In genomic region chr2:48148841-48149240, GRCh38 we compare ENCODE assay signal across 1 cellular context.
TF ChIP-seq lines count a peak whose summit lies in the region.

No MANE protein-coding gene starts in this region.

TF ChIP-seq in K562, 482 proteins besides CTCF, POLR2A, EP300 and RAD21 (continued from another document and continues in another):
- TF ChIP-seq CREM (IDR thresholded peaks at IDR 0.05; ENCODE audit: low read depth) (0 out of 2 replicates have a peak, but pooled peaks have one; percentile 24), FOXP1 (CRISPR knock-in tag; IDR thresholded peaks at IDR 0.05) (no peak), PCBP2 (IDR thresholded peaks at IDR 0.05; ENCODE audit: low read depth, low read length, poor library complexity, severe bottlenecking) (no peak), ESRRA (IDR thresholded peaks at IDR 0.05; ENCODE audit: borderline replicate concordance, low read depth) (no peak), CBFA2T2 (conservative IDR thresholded peaks at IDR 0.05) (peak; percentile 80), KDM1A (IDR thresholded peaks at IDR 0.05) (peak in 1 of 2 experiments; percentile 38; a peak in 1 of 4 replicates), ZFP91 (CRISPR knock-in tag; IDR thresholded peaks at IDR 0.05) (no peak), BDP1 (IDR thresholded peaks at IDR 0.05; ENCODE audit: insufficient read depth, insufficient read length) (no peak), POLR2AphosphoS2 (IDR thresholded peaks at IDR 0.05; ENCODE audit: low read length) (no peak), THRB (CRISPR knock-in tag; conservative IDR thresholded peaks at IDR 0.05) (no peak), SMAD2 (IDR thresholded peaks at IDR 0.05; ENCODE audit: low read depth, low read length) (no peak), TRIM28 (IDR thresholded peaks at IDR 0.05) (no peak), NCOR1 (IDR thresholded peaks at IDR 0.05) (peak; percentile 70), ZNF232 (CRISPR knock-in tag; IDR thresholded peaks at IDR 0.05) (no peak), CSDE1 (IDR thresholded peaks at IDR 0.05) (no peak), NFE2 (IDR thresholded peaks at IDR 0.05; ENCODE audit: low read depth) (no peak), CREB5 (CRISPR knock-in tag; IDR thresholded peaks at IDR 0.05) (no peak), ZNF311 (CRISPR knock-in tag; IDR thresholded peaks at IDR 0.05) (no peak), TFE3 (CRISPR knock-in tag; IDR thresholded peaks at IDR 0.05) (no peak), MEIS2 (IDR thresholded peaks at IDR 0.05; ENCODE audit: partially characterized antibody) (peak; percentile 16), ZBTB17 (CRISPR knock-in tag; IDR thresholded peaks at IDR 0.05) (no peak), ZFP30 (CRISPR knock-in tag; IDR thresholded peaks at IDR 0.05; ENCODE audit: borderline replicate concordance) (no peak), GATAD2B (IDR thresholded peaks at IDR 0.05; ENCODE audit: borderline replicate concordance) (no peak), TCF7 (IDR thresholded peaks at IDR 0.05; ENCODE audit: borderline replicate concordance) (no peak), NRF1 (conservative IDR thresholded peaks at IDR 0.05 in 1 of 2, IDR thresholded peaks at IDR 0.05 in 1 of 2) (no peak), CHAMP1 (IDR thresholded peaks at IDR 0.05) (no peak; the same call in 1 of the 2 replicates), BCLAF1 (IDR thresholded peaks at IDR 0.05; ENCODE audit: borderline replicate concordance in 1 of 2, control insufficient read depth in 1 of 2, low read depth in 2 of 2, low read length in 1 of 2) (no peak), NR2F6 (CRISPR knock-in tag; IDR thresholded peaks at IDR 0.05) (no peak), ZSCAN29 (IDR thresholded peaks at IDR 0.05) (no peak), SMC3 (conservative IDR thresholded peaks at IDR 0.05; ENCODE audit: insufficient read depth, low read depth, low read length) (no peak), ARID3B (CRISPR knock-in tag; IDR thresholded peaks at IDR 0.05; ENCODE audit: borderline replicate concordance) (no peak), HDAC3 (IDR thresholded peaks at IDR 0.05; ENCODE audit: borderline replicate concordance, partially characterized antibody) (no peak), FOXO4 (CRISPR knock-in tag; IDR thresholded peaks at IDR 0.05) (no peak), LEF1 (IDR thresholded peaks at IDR 0.05) (no peak), NELFE (IDR thresholded peaks at IDR 0.05; ENCODE audit: insufficient read depth, insufficient read length) (no peak), BCOR (IDR thresholded peaks at IDR 0.05) (no peak), NFE2L1 (tag; IDR thresholded peaks at IDR 0.05; ENCODE audit: borderline replicate concordance, low read depth) (no peak), RCOR1 (IDR thresholded peaks at IDR 0.05; ENCODE audit: borderline replicate concordance in 1 of 2, low read depth in 2 of 2, low read length in 2 of 2) (peak in 1 of 2 experiments; percentile 91; a peak in 2 of 4 replicates), E2F8 (IDR thresholded peaks at IDR 0.05; ENCODE audit: low read depth, partially characterized antibody) (no peak), RFX5 (IDR thresholded peaks at IDR 0.05; ENCODE audit: low read depth, low read length) (no peak), ZNF174 (CRISPR knock-in tag; IDR thresholded peaks at IDR 0.05) (no peak), EZH2 (IDR thresholded peaks at IDR 0.05; ENCODE audit: borderline replicate concordance, low read depth, low read length) (no peak), BRD9 (IDR thresholded peaks at IDR 0.05; ENCODE audit: low read depth, partially characterized antibody) (no peak), PHF20 (IDR thresholded peaks at IDR 0.05; ENCODE audit: partially characterized antibody) (no peak), ZNF830 (CRISPR knock-in tag; IDR thresholded peaks at IDR 0.05) (no peak), NCOA4 (IDR thresholded peaks at IDR 0.05; ENCODE audit: partially characterized antibody) (no peak), SETDB1 (IDR thresholded peaks at IDR 0.05; ENCODE audit: low read length) (no peak), SMARCC2 (IDR thresholded peaks at IDR 0.05; ENCODE audit: low read depth) (no peak), GABPB2 (CRISPR knock-in tag; conservative IDR thresholded peaks at IDR 0.05) (no peak), MBD1 (CRISPR knock-in tag; IDR thresholded peaks at IDR 0.05) (no peak)
